In the genomic region with DNA sequence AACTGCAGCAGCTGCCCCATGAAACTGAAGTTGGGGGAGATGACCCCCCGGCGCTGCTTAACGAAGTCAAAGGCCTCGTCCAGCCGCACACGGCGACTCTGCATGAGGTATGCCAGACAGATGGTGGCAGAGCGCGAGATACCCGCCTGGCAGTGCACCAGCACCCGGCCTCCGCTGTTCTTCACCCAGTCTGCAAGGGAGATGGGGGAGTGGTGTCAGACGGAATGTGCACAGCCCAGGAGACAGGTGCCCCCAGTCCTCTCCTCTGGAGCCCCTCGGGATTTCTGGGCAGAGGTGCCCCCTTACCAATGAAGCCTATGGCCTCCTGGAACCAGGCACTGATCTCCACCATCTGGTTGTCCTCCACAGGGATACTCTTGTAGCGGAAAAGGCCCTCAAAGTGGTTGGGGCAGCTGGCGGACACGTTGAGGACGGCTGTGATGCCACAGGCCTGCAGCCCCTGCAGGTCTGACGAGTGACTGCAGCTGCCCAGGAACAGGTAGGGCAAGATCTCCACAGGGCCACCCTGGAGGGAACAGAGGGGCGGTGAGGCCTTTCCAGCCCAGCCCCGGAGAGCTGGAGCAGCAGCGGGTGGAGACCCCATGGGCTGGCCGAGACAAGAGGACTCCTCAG, we compare ENCODE assay signal across 8 cellular contexts. TPM values are rescaled to one million over a fixed set of nuclear protein-coding genes. Genes with fewer than 3 reads are reported as not detected.
A peak's percentile ranks its signal among the peaks of the same experiment; 100 is the strongest.
DNase-seq lines count a peak whose midpoint lies in the region; ATAC-seq and TF ChIP-seq lines count a peak whose summit lies in the region.

No MANE protein-coding gene starts in this region.

- H3K9me3 ChIP-seq in upper lobe of right lung = no peaks in the 10 kb centered on the region

- peaks cover 4% of the 10 kb centered on the region for H3K27me3 ChIP-seq in upper lobe of right lung

- TF ChIP-seq CTCF in upper lobe of right lung (IDR thresholded peaks at IDR 0.05) = no peak

- H3K36me3 ChIP-seq in upper lobe of right lung = no peaks in the 10 kb centered on the region

- ATAC-seq in memory B cell (ENCODE audit: low read depth) (no peak), upper lobe of right lung (no peak)

- intact Hi-C loops in upper lobe of right lung (cut with DNase I) = no loop called here

- no peaks in the 10 kb centered on the region for H3K9me3 Mint-ChIP-seq in activated naive CD8-positive, alpha-beta T cell (ENCODE audit: low read depth)
- H3K9me3 Mint-ChIP-seq in memory B cell = no peaks in the 10 kb centered on the region

- peak overlapping the region; percentile 94 for H3K4me3 Mint-ChIP-seq in activated naive CD8-positive, alpha-beta T cell
- H3K4me3 Mint-ChIP-seq in memory B cell = peak overlapping the region; percentile 94

- H3K4me1 ChIP-seq in upper lobe of right lung = peaks cover 27% of the 10 kb centered on the region

- no peaks in the 10 kb centered on the region for H3K27me3 Mint-ChIP-seq in activated naive CD8-positive, alpha-beta T cell
- no peaks in the 10 kb centered on the region for H3K27me3 Mint-ChIP-seq in memory B cell

- H3K4me3 ChIP-seq in upper lobe of right lung = peak overlapping the region; percentile 60

- H3K27ac ChIP-seq in upper lobe of right lung = no peak overlapping the region

- DNase-seq in NCI-H345 (lab: John Stamatoyannopoulos, UW) = peak; percentile 8
- no peak for DNase-seq in NCI-H345 treated with DMSO at 0.1 percent for 48 hours (lab: John Stamatoyannopoulos, UW; ENCODE audit: unreplicated experiment)
- peak; percentile 58 to 80 for DNase-seq in NCI-H526 (lab: John Stamatoyannopoulos, UW)
- peak; percentile 14 to 49 for DNase-seq in memory B cell (ENCODE audit: low spot score in 2 of 2)
- peak; percentile 61 for DNase-seq in upper lobe of right lung
- no peak for DNase-seq in T1000 (lab: John Stamatoyannopoulos, UW)
- DNase-seq in NCI-H226 = no peak

- peaks cover 45% of the 10 kb centered on the region for H3K4me1 Mint-ChIP-seq in activated naive CD8-positive, alpha-beta T cell (ENCODE audit: low read depth)
- peaks cover 44% of the 10 kb centered on the region for H3K4me1 Mint-ChIP-seq in memory B cell

- peaks cover 11% of the 10 kb centered on the region for H3K36me3 Mint-ChIP-seq in activated naive CD8-positive, alpha-beta T cell
- H3K36me3 Mint-ChIP-seq in memory B cell = no peaks in the 10 kb centered on the region

- peak overlapping the region; percentile 95 for H3K27ac Mint-ChIP-seq in activated naive CD8-positive, alpha-beta T cell
- peak overlapping the region; percentile 95 for H3K27ac Mint-ChIP-seq in memory B cell

RNA-seq across cellular contexts. Expression of a gene that starts 1.3 kb away (rescaled TPM):
- total RNA-seq in upper lobe of right lung = 4.4 TPM

RNA-seq across cellular contexts. Expression of a gene that starts 5.7 kb away (rescaled TPM):
- not detected for total RNA-seq in upper lobe of right lung

RNA-seq across cellular contexts. Expression of a gene that starts 27.6 kb away (rescaled TPM):
- 0.14 TPM for total RNA-seq in upper lobe of right lung

Comparison
In these comparisons a context has a peak if more than half of its experiments do, and no peak if none do; other contexts are left out.
1. DNase-seq: peak in NCI-H345 (single experiment), NCI-H526 (2 of 2), memory B cell (2 of 2) and upper lobe of right lung (single experiment); none in NCI-H345 treated with DMSO at 0.1 percent for 48 hours (single experiment), T1000 (single experiment) and NCI-H226 (single experiment).